Comparison of ENCODE assay signal across 19 cellular contexts in the genomic region with DNA sequence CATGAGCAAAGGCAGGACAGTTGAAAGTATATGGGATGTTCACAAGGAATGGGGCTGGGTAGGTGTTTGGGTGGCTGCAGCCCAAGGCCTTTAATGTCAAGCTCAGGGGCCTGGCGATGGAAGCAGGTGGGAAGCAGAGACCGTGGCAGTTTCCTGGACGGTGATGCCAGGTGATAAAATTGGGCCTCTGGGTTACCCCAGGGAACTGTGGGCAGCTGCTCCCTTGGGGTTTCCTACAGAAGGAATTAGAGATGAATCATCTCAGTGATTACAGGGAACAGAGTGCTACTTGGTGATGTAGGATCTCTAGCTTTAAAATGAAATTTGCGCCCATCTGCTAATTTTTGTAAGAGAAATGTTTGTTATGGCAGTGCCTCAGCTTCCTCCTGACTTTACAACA. TPM values are rescaled to one million over a fixed set of nuclear protein-coding genes. Genes with fewer than 3 reads are reported as not detected.
A peak's percentile ranks its signal among the peaks of the same experiment; 100 is the strongest.
DNase-seq lines count a peak whose midpoint lies in the region; ATAC-seq and TF ChIP-seq lines count a peak whose summit lies in the region.
"Had no signal": no experiment of that assay in that cellular context is flagged by ENCODE, and none has a peak within 500 bp of the region (broad histone marks: within the 10 kb centered on the region; RNA-seq: fewer than 3 reads in every experiment).

No MANE protein-coding gene starts in this region.

- no peak overlapping the region for H3K56ac ChIP-seq in IMR-90 (ENCODE audit: extremely low read depth, insufficient read depth, low read length)

- no peak overlapping the region for H4K5ac ChIP-seq in IMR-90 (ENCODE audit: low read depth, low read length)

- peak; percentile 49; the same call in 1 of the 2 replicates for ATAC-seq in IMR-90 (ENCODE audit: low read depth)
- ATAC-seq in psoas muscle: peak; percentile 52 to 62 (median 56)
- ATAC-seq in GM23338: no peak
- ATAC-seq: K562, Panc1 had no signal

- no peak for TF ChIP-seq POLR2A in IMR-90 (IDR thresholded peaks at IDR 0.05; ENCODE audit: low read depth, low read length)

- no peak overlapping the region for H2AK5ac ChIP-seq in IMR-90 (ENCODE audit: low read depth, low read length)

- no peak overlapping the region for H2BK15ac ChIP-seq in IMR-90 (ENCODE audit: low read depth, low read length)

- peak overlapping the region in 8 of 11 experiments; percentile 38 to 70 (median 56); a peak in 17 of 22 replicates for H3K4me2 ChIP-seq in BLaER1 treated with 17β-estradiol and CSF1 and Interleukin-3, amounts not matched to agents 10 nM and 100 nM
- H3K4me2 ChIP-seq in IMR-90 (ENCODE audit: low read depth, low read length) (no peak overlapping the region), GM23338 (no peak overlapping the region)

- CTCF ChIA-PET in IMR-90 (lab: Yijun Ruan, JAX): interaction anchor here (1.2 to 3.7 kb wide), 2 partner anchors 123 to 125 kb away, joined by 4 to 17 read pairs; no protein-coding TSS in a partner anchor

- H3F3A ChIP-seq in GM23338 (replicated peaks; ENCODE audit: low read depth): no peaks in the 10 kb centered on the region

- peaks cover 15% of the 10 kb centered on the region for H3K4me1 Mint-ChIP-seq in GM23338

- TF ChIP-seq CTCF in IMR-90 (conservative IDR thresholded peaks at IDR 0.05; ENCODE audit: low read depth, low read length) (no peak), VCaP (conservative IDR thresholded peaks at IDR 0.05) (no peak), psoas muscle (IDR thresholded peaks at IDR 0.05) (no peak), GM23338 (conservative IDR thresholded peaks at IDR 0.05; ENCODE audit: low read depth in 2 of 2) (no peak)

- 88% methylated on average over 3 of the region's 4 CpGs; no CpG with 5 or more reads in 1 of the 2 experiments for WGBS in IMR-90 (ENCODE audit: extremely low coverage in 2 of 2, insufficient read length in 1 of 2), 2 experiments
- WGBS in psoas muscle, 3 donors: 43 to 65% (median 45%) methylated on average over 4 of the region's 4 CpGs

- H3K9ac ChIP-seq in BLaER1 treated with 17β-estradiol and CSF1 and Interleukin-3, amounts not matched to agents 10 nM and 100 nM: peak overlapping the region in 1 of 11 experiments; percentile 31; a peak in 1 of 22 replicates
- no peak overlapping the region for H3K9ac ChIP-seq in IMR-90 (ENCODE audit: low read depth, low read length)
- H3K9ac ChIP-seq: parathyroid adenoma had no signal

- H2AFZ ChIP-seq in IMR-90 (replicated peaks; ENCODE audit: low read length, poor library complexity) (no peak overlapping the region), GM23338 (no peak overlapping the region)
- H2AFZ ChIP-seq: parathyroid adenoma had no signal

- no peaks in the 10 kb centered on the region for H3K9me3 ChIP-seq in BLaER1 treated with 17β-estradiol and CSF1 and Interleukin-3, amounts not matched to agents 10 nM and 100 nM (replicated peaks in 1 of 11)
- H3K9me3 ChIP-seq in IMR-90 (ENCODE audit: control insufficient read depth, insufficient read depth, low read length) (no peaks in the 10 kb centered on the region), psoas muscle (no peaks in the 10 kb centered on the region)

- DNase-seq in IMR-90 (peak; percentile 12), psoas muscle (no peak), GM23338 (ENCODE audit: low spot score) (no peak), glomerular visceral epithelial cell (ENCODE audit: extremely low spot score) (no peak), NCI-H1048 (lab: John Stamatoyannopoulos, UW) (no peak), HK-2 (ENCODE audit: unreplicated experiment) (no peak)
- DNase-seq: activated CD4-positive, alpha-beta T cell treated with anti-CD3 and anti-CD28 coated beads, Interleukin-2, amount 10 ng/mL, durations not matched to agents 7 days and 5 days; effector memory CD4-positive, alpha-beta T cell; foreskin fibroblast; GDM1; stimulated activated CD8-positive, alpha-beta memory T cell treated with anti-CD3 and anti-CD28 coated beads, Interleukin-4, amount 100 ng/mL, for 48 hours; T-helper 2 cell had no signal

- H3K4me3 ChIP-seq in BLaER1 treated with 17β-estradiol and CSF1 and Interleukin-3, amounts not matched to agents 10 nM and 100 nM: no peak overlapping the region
- H3K4me3 ChIP-seq in IMR-90 (ENCODE audit: insufficient read depth, low read depth, low read length) (no peak overlapping the region), psoas muscle (no peak overlapping the region), GM23338 (no peak overlapping the region)
- H3K4me3 ChIP-seq: K562 had no signal

- H4K8ac ChIP-seq in IMR-90 (ENCODE audit: low read depth in 2 of 2, low read length in 2 of 2): no peak overlapping the region

- H3K4me1 ChIP-seq in BLaER1 treated with 17β-estradiol and CSF1 and Interleukin-3, amounts not matched to agents 10 nM and 100 nM: peaks cover 0 to 20% (median 13%) of the 10 kb centered on the region in 10 experiments; a peak in 16 of 20 replicates
- H3K4me1 ChIP-seq in IMR-90 (ENCODE audit: control insufficient read depth, insufficient read depth, low read length): no peaks in the 10 kb centered on the region; the same call in 1 of the 2 replicates
- peaks cover 61% of the 10 kb centered on the region for H3K4me1 ChIP-seq in psoas muscle
- H3K4me1 ChIP-seq in GM23338 (ENCODE audit: insufficient read depth): peaks cover 6% of the 10 kb centered on the region; the same call in 1 of the 2 replicates
- H3K4me1 ChIP-seq: parathyroid adenoma had no signal

- POLR2A ChIA-PET in IMR-90 (lab: Charles Lee; ENCODE audit: unreplicated experiment): no interaction called here

- H3K9me2 ChIP-seq in GM23338 (ENCODE audit: insufficient read depth): no peaks in the 10 kb centered on the region

- H3K36me3 Mint-ChIP-seq in GM23338 (ENCODE audit: low read depth): no peaks in the 10 kb centered on the region; the same call in 2 of the 3 replicates
- H3K36me3 Mint-ChIP-seq: mesothelial cell of epicardium had no signal

- H3K27me3 Mint-ChIP-seq in GM23338 (ENCODE audit: insufficient read depth, low read depth, poor library complexity): no peaks in the 10 kb centered on the region
- H3K27me3 Mint-ChIP-seq: activated CD4-positive, alpha-beta T cell treated with anti-CD3 and anti-CD28 coated beads, Interleukin-2, amount 10 ng/mL, durations not matched to agents 7 days and 5 days had no signal

- no peak overlapping the region for H3K27ac ChIP-seq in BLaER1 treated with 17β-estradiol and CSF1 and Interleukin-3, amounts not matched to agents 10 nM and 100 nM
- no peak overlapping the region for H3K27ac ChIP-seq in IMR-90 (ENCODE audit: insufficient read depth, low read length)
- peak overlapping the region; percentile 15; the same call in 1 of the 2 replicates for H3K27ac ChIP-seq in VCaP
- H3K27ac ChIP-seq in psoas muscle: peak overlapping the region; percentile 77
- H3K27ac ChIP-seq in GM23338 (ENCODE audit: low read depth): no peak overlapping the region
- H3K27ac ChIP-seq: parathyroid adenoma had no signal

- H3K23ac ChIP-seq in IMR-90 (ENCODE audit: low read depth, low read length): no peak overlapping the region

- H3K4ac ChIP-seq in IMR-90 (ENCODE audit: low read depth, low read length): no peak overlapping the region

- H3K9me3 Mint-ChIP-seq in GM23338: no peaks in the 10 kb centered on the region
- H3K9me3 Mint-ChIP-seq: activated CD4-positive, alpha-beta T cell treated with anti-CD3 and anti-CD28 coated beads, Interleukin-2, amount 10 ng/mL, durations not matched to agents 7 days and 5 days; activated T-helper 1 cell treated with anti-CD3 and anti-CD28 coated beads, Interleukin-12 subunit alpha, Interleukin-12 subunit beta, Interleukin-2, Interleukin-4 antibody, amounts not matched to agents 30 ng/mL and 10 ng/mL and 1 ng/mL, durations not matched to agents 14 hours and 24 hours and 36 hours; mesothelial cell of epicardium had no signal

- no peak overlapping the region for H2BK20ac ChIP-seq in IMR-90 (ENCODE audit: low read depth, low read length)

- H3K36me3 ChIP-seq in BLaER1 treated with 17β-estradiol and CSF1 and Interleukin-3, amounts not matched to agents 10 nM and 100 nM: peaks cover 0 to under 1% (median 0%) of the 10 kb centered on the region in 11 experiments; a peak in 1 of 22 replicates
- H3K36me3 ChIP-seq in IMR-90 (ENCODE audit: control insufficient read depth, insufficient read depth, low read length) (peaks cover 2% of the 10 kb centered on the region; the same call in 1 of the 2 replicates), psoas muscle (ENCODE audit: insufficient read depth in 1 of 2, low read depth in 1 of 2) (peaks cover 0 to 23% of the 10 kb centered on the region in 2 donors), GM23338 (ENCODE audit: insufficient read depth) (no peaks in the 10 kb centered on the region)

- in situ Hi-C loops in IMR-90 (cut with MboI; ENCODE audit: low sequenced_read_pairs): no loop called here

- H3K14ac ChIP-seq in IMR-90 (replicated peaks; ENCODE audit: low read depth, low read length): no peak overlapping the region

- H3K27me3 ChIP-seq in BLaER1 treated with 17β-estradiol and CSF1 and Interleukin-3, amounts not matched to agents 10 nM and 100 nM: no peaks in the 10 kb centered on the region
- H3K27me3 ChIP-seq in IMR-90 (ENCODE audit: control insufficient read depth, insufficient read depth, low read length) (no peaks in the 10 kb centered on the region; the same call in 1 of the 2 replicates), psoas muscle (ENCODE audit: insufficient read depth in 3 of 3, low read length in 2 of 3) (no peaks in the 10 kb centered on the region), GM23338 (ENCODE audit: insufficient read depth) (no peaks in the 10 kb centered on the region)

- dilution Hi-C loops in IMR-90 (cut with HindIII; ENCODE audit: low sequenced_read_pairs, unreplicated experiment): no loop called here

- intact Hi-C loops in IMR-90 (cut with micrococcal nuclease) (no loop called here), psoas muscle (cut with DNase I) (loop anchor here (10.0 kb wide), 2 partner anchors 59 to 739 kb away; partner anchors contain the start of gene ZNF782 (in 1 of the 2))

- H4K91ac ChIP-seq in IMR-90 (ENCODE audit: insufficient read depth, low read depth, low read length): no peak overlapping the region

- no peak overlapping the region for H2AK9ac ChIP-seq in IMR-90 (replicated peaks; ENCODE audit: low read depth, low read length, poor library complexity)

- no TSS peak for BruUV-seq in IMR-90 (replicated peaks; lab: Mats Ljungman, UMichigan)

- no peak overlapping the region for H2BK5ac ChIP-seq in IMR-90 (ENCODE audit: low read depth, low read length, poor library complexity, severe bottlenecking)

- no peak overlapping the region for H3K18ac ChIP-seq in IMR-90 (ENCODE audit: low read depth, low read length)

- no peaks in the 10 kb centered on the region for H3K9me1 ChIP-seq in IMR-90 (ENCODE audit: insufficient read depth, low read length)

- no peak overlapping the region for H3K4me3 Mint-ChIP-seq in GM23338
- H3K4me3 Mint-ChIP-seq: activated CD4-positive, alpha-beta T cell treated with anti-CD3 and anti-CD28 coated beads, Interleukin-2, amount 10 ng/mL, durations not matched to agents 7 days and 5 days; activated T-helper 1 cell treated with anti-CD3 and anti-CD28 coated beads, Interleukin-12 subunit alpha, Interleukin-12 subunit beta, Interleukin-2, Interleukin-4 antibody, amounts not matched to agents 30 ng/mL and 10 ng/mL and 1 ng/mL, durations not matched to agents 14 hours and 24 hours and 36 hours; mesothelial cell of epicardium had no signal

- no peak overlapping the region for H3K27ac Mint-ChIP-seq in GM23338
- H3K27ac Mint-ChIP-seq: activated CD4-positive, alpha-beta T cell treated with anti-CD3 and anti-CD28 coated beads, Interleukin-2, amount 10 ng/mL, durations not matched to agents 7 days and 5 days; activated T-helper 1 cell treated with anti-CD3 and anti-CD28 coated beads, Interleukin-12 subunit alpha, Interleukin-12 subunit beta, Interleukin-2, Interleukin-4 antibody, amounts not matched to agents 30 ng/mL and 10 ng/mL and 1 ng/mL, durations not matched to agents 14 hours and 24 hours and 36 hours; mesothelial cell of epicardium had no signal

- H2BK120ac ChIP-seq in IMR-90 (ENCODE audit: low read depth, low read length): no peak overlapping the region

- 0 out of 22 replicates have a peak, but pooled peaks cover 0 to 1% (median 0%) of the 10 kb centered on the region in 11 experiments for H4K20me1 ChIP-seq in BLaER1 treated with 17β-estradiol and CSF1 and Interleukin-3, amounts not matched to agents 10 nM and 100 nM
- no peaks in the 10 kb centered on the region for H4K20me1 ChIP-seq in IMR-90 (ENCODE audit: insufficient read depth, low read length)
- no peaks in the 10 kb centered on the region for H4K20me1 ChIP-seq in GM23338 (replicated peaks; ENCODE audit: insufficient read depth)

- no peaks in the 10 kb centered on the region for H3K79me1 ChIP-seq in IMR-90 (ENCODE audit: low read depth in 1 of 2, low read length in 2 of 2)

- TF ChIP-seq RAD21 in IMR-90 (IDR thresholded peaks at IDR 0.05; ENCODE audit: low read length): no peak

- H3K79me2 ChIP-seq in GM23338 (replicated peaks; ENCODE audit: insufficient read depth): no peaks in the 10 kb centered on the region
- H3K79me2 ChIP-seq: parathyroid adenoma had no signal

RNA-seq across cellular contexts. Expression of gene TSTD2, which starts 39.2 kb away (rescaled TPM):
- total RNA-seq in IMR-90 (2012; rRNA removed): 16.3 and 18.3 TPM in 2 replicates
- polyA plus RNA-seq in IMR-90 (2012; rRNA removed): 9.0 and 11.2 TPM in 2 replicates
- polyA plus RNA-seq in IMR-90 (2012; cell fraction: cytosol; rRNA removed): 2.9 and 3.7 TPM in 2 replicates
- 17.9 and 43.0 TPM in 2 replicates for polyA plus RNA-seq in IMR-90 (2012; cell fraction: nucleus; rRNA removed; ENCODE audit: low replicate concordance)
- total RNA-seq in psoas muscle: 10 to 100 TPM; 17.1 to 22.9 (median 19.4) TPM
- 10 to 100 TPM; 16.2 to 22.7 (median 17.4) TPM for polyA plus RNA-seq in psoas muscle
- total RNA-seq in GM23338 (2014; rRNA removed; shearing (Covaris generic)): 20.2 and 21.8 TPM in 2 replicates
- polyA plus RNA-seq in GM23338 (2016; fragmentation: Nextera tagmentation; extraction: Ambion mirVana): 8.5 and 10.2 TPM in 2 replicates

RNA-seq across cellular contexts. Expression of gene NCBP1, which starts 39.7 kb away (rescaled TPM):
- 46.4 and 58.3 TPM in 2 replicates for total RNA-seq in IMR-90 (2012; rRNA removed)
- polyA plus RNA-seq in IMR-90 (2012; rRNA removed): 14.3 and 17.8 TPM in 2 replicates
- 4.1 and 4.8 TPM in 2 replicates for polyA plus RNA-seq in IMR-90 (2012; cell fraction: cytosol; rRNA removed)
- 4.1 and 33.2 TPM in 2 replicates for polyA plus RNA-seq in IMR-90 (2012; cell fraction: nucleus; rRNA removed; ENCODE audit: low replicate concordance)
- total RNA-seq in psoas muscle: 10 to 100 TPM; 14.6 to 22.1 (median 17.5) TPM
- 10 to 100 TPM in 2 of 3 donors, 1 to 10 TPM in 1; 7.1 to 11.8 (median 10.8) TPM for polyA plus RNA-seq in psoas muscle
- total RNA-seq in GM23338 (2014; rRNA removed; shearing (Covaris generic)): 60.2 and 63.4 TPM in 2 replicates
- polyA plus RNA-seq in GM23338 (2016; fragmentation: Nextera tagmentation; extraction: Ambion mirVana): 43.9 and 52.9 TPM in 2 replicates

Comparison
In these comparisons a context has a peak if more than half of its experiments do, and no peak if none do; other contexts are left out.
1. H3K27ac ChIP-seq: peak in VCaP (single experiment) and psoas muscle (single experiment); none in BLaER1 treated with 17β-estradiol and CSF1 and Interleukin-3, amounts not matched to agents 10 nM and 100 nM (0 of 11), IMR-90 (single experiment) and GM23338 (single experiment).
2. H3K4me2 ChIP-seq: peak in BLaER1 treated with 17β-estradiol and CSF1 and Interleukin-3, amounts not matched to agents 10 nM and 100 nM (8 of 11); none in IMR-90 (single experiment) and GM23338 (single experiment).